3 cellular contexts compared by ENCODE assay signal in the genomic region with DNA sequence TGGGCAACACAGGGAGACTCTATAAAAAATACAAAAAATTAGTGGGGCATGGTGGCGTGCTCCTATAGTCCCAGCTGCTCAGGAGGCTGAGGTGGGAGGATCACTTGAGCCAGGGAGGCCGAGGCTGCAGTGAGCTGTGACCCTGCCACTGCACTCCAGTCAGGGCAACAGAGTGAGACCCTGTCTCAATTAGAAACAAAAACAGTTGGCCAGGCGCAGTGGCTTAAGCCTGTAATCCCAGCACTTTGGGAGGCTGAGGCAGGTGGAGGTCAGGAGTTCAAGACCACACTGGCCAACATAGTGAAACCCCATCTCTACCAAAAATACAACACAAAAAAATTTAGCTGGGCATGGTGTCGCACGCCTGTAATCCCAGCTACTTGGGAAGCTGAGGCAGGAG. TPM values are rescaled to one million over a fixed set of nuclear protein-coding genes. Genes with fewer than 3 reads are reported as not detected.
"Had no signal": no experiment of that assay in that cellular context is flagged by ENCODE, and none has a peak within 500 bp of the region (broad histone marks: within the 10 kb centered on the region; RNA-seq: fewer than 3 reads in every experiment).

No MANE protein-coding gene starts in this region.

RNA-seq across cellular contexts. Expression of gene DEPDC4, which starts 1.8 kb away (rescaled TPM):
- total RNA-seq: gastrocnemius medialis, lower leg skin, myocyte had no signal
